17 cellular contexts compared by ENCODE assay signal in the genomic region with DNA sequence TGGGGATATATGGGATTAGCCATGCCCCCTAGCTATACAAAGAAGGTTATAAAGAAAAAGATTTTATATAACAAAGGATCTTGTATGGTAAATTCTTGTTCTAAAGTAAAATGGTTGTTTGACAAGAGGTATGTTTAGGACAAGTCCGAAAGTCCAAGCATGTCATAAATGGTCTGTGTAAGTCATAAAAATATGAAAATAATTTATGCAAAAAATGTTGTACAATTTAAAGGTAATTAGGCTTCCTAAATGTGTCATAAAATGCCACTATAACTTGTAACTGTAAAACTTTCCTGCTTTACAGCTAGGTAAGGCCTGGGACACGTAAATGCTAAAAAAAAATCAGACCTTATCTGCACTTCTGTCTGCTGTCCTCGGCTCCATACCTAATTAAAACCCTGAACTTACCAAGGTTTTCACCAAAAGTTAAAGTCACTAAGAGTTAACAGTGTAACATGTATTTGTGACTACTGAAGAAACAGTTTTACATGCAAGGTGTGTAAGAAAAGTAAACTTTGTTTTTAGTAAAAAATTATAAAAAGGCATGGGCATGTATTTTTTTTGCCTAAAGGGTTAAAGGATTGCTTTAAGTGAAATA.
DNase-seq lines count a peak whose midpoint lies in the region.
"Had no signal": no experiment of that assay in that cellular context is flagged by ENCODE, and none has a peak within 500 bp of the region (broad histone marks: within the 10 kb centered on the region; RNA-seq: fewer than 3 reads in every experiment).

No MANE protein-coding gene starts in this region.

- H3K9me3 ChIP-seq in SJCRH30 (replicated peaks): peaks cover 30% of the 10 kb centered on the region

- H3K27ac Mint-ChIP-seq in activated CD4-positive, alpha-beta memory T cell treated with anti-CD3 and anti-CD28 coated beads, Interleukin-2, amount 10 ng/mL, durations not matched to agents 7 days and 5 days: no peak overlapping the region
- H3K27ac Mint-ChIP-seq: CD8-positive, alpha-beta memory T cell; dendritic cell treated with granulocyte-macrophage colony-stimulating factor and Interleukin-4, amounts not matched to agents 40 ng/mL and 50 ng/mL, for 4 days had no signal

- no peak overlapping the region for H3K27ac ChIP-seq in SJCRH30
- H3K27ac ChIP-seq: pancreas, suprapubic skin had no signal

- POLR2A ChIA-PET in activated CD4-positive, alpha-beta memory T cell treated with anti-CD3 and anti-CD28 coated beads, Interleukin-2, amount 10 ng/mL, durations not matched to agents 7 days and 5 days (lab: Charles Lee): no interaction called here

- DNase-seq in DMS153 treated with DMSO at 0.1 percent for 48 hours (lab: John Stamatoyannopoulos, UW; ENCODE audit: unreplicated experiment): peak; percentile 1
- DNase-seq in DMS153 (lab: John Stamatoyannopoulos, UW): no peak
- DNase-seq in HS-5 (ENCODE audit: low read depth): peak; percentile 16
- DNase-seq in SJCRH30: peak; percentile 24 to 46
- peak; percentile 6 for DNase-seq in foreskin melanocyte
- DNase-seq in activated CD4-positive, alpha-beta memory T cell treated with anti-CD3 and anti-CD28 coated beads, Interleukin-2, amount 10 ng/mL, durations not matched to agents 7 days and 5 days: no peak
- no peak for DNase-seq in hippocampal formation (lab: John Stamatoyannopoulos, UW)
- no peak for DNase-seq in stimulated activated CD4-positive, alpha-beta T cell treated with anti-CD3 and anti-CD28 coated beads, Interleukin-4, amount 100 ng/mL, for 24 hours
- DNase-seq: 8988T; activated CD4-positive, CD25-positive, alpha-beta regulatory T cell treated with anti-CD3 and anti-CD28 coated beads, Interleukin-2, amount 50 U/mL, for 72 hours; activated T-cell treated with anti-CD3 and anti-CD28 coated beads, Interleukin-2, amount 50 U/mL, for 1 hour; CD8-positive, alpha-beta memory T cell; NCI-H146; pancreas; stimulated activated CD4-positive, alpha-beta T cell treated with anti-CD3 and anti-CD28 coated beads, Interleukin-12 subunit alpha, Interleukin-12 subunit beta, amount 100 ng/mL, for 4 hours had no signal

- H3K27me3 Mint-ChIP-seq in activated CD4-positive, alpha-beta memory T cell treated with anti-CD3 and anti-CD28 coated beads, Interleukin-2, amount 10 ng/mL, durations not matched to agents 7 days and 5 days: no peaks in the 10 kb centered on the region
- H3K27me3 Mint-ChIP-seq: CD8-positive, alpha-beta memory T cell; dendritic cell treated with granulocyte-macrophage colony-stimulating factor and Interleukin-4, amounts not matched to agents 40 ng/mL and 50 ng/mL, for 4 days had no signal

- H3K27me3 ChIP-seq in SJCRH30: no peaks in the 10 kb centered on the region
- H3K27me3 ChIP-seq: pancreas, suprapubic skin had no signal

- no peak overlapping the region for H3K4me3 ChIP-seq in SJCRH30
- H3K4me3 ChIP-seq: pancreas, suprapubic skin had no signal

- peaks cover 41% of the 10 kb centered on the region for H3K36me3 Mint-ChIP-seq in activated CD4-positive, alpha-beta memory T cell treated with anti-CD3 and anti-CD28 coated beads, Interleukin-2, amount 10 ng/mL, durations not matched to agents 7 days and 5 days (ENCODE audit: low read depth)

- H3K4me1 ChIP-seq in SJCRH30: no peaks in the 10 kb centered on the region
- H3K4me1 ChIP-seq: suprapubic skin had no signal

- no peak overlapping the region for H3K4me3 Mint-ChIP-seq in activated CD4-positive, alpha-beta memory T cell treated with anti-CD3 and anti-CD28 coated beads, Interleukin-2, amount 10 ng/mL, durations not matched to agents 7 days and 5 days
- H3K4me3 Mint-ChIP-seq: CD8-positive, alpha-beta memory T cell; dendritic cell treated with granulocyte-macrophage colony-stimulating factor and Interleukin-4, amounts not matched to agents 40 ng/mL and 50 ng/mL, for 4 days had no signal

- H3K36me3 ChIP-seq in SJCRH30: no peaks in the 10 kb centered on the region
- H3K36me3 ChIP-seq: pancreas, suprapubic skin had no signal

- CTCF ChIA-PET in activated CD4-positive, alpha-beta memory T cell treated with anti-CD3 and anti-CD28 coated beads, Interleukin-2, amount 10 ng/mL, durations not matched to agents 7 days and 5 days (lab: Charles Lee): no interaction called here

- H3K4me1 Mint-ChIP-seq in activated CD4-positive, alpha-beta memory T cell treated with anti-CD3 and anti-CD28 coated beads, Interleukin-2, amount 10 ng/mL, durations not matched to agents 7 days and 5 days: no peaks in the 10 kb centered on the region
- H3K4me1 Mint-ChIP-seq: CD8-positive, alpha-beta memory T cell had no signal

- H3K9me3 Mint-ChIP-seq in activated CD4-positive, alpha-beta memory T cell treated with anti-CD3 and anti-CD28 coated beads, Interleukin-2, amount 10 ng/mL, durations not matched to agents 7 days and 5 days: peaks cover 50% of the 10 kb centered on the region

Comparison
In these comparisons a context has a peak if more than half of its experiments do, and no peak if none do; other contexts are left out.
1. DNase-seq: peak in DMS153 treated with DMSO at 0.1 percent for 48 hours (single experiment), HS-5 (single experiment), SJCRH30 (2 of 2) and foreskin melanocyte (single experiment); none in DMS153 (single experiment), activated CD4-positive, alpha-beta memory T cell treated with anti-CD3 and anti-CD28 coated beads, Interleukin-2, amount 10 ng/mL, durations not matched to agents 7 days and 5 days (single experiment), hippocampal formation (0 of 2) and stimulated activated CD4-positive, alpha-beta T cell treated with anti-CD3 and anti-CD28 coated beads, Interleukin-4, amount 100 ng/mL, for 24 hours (single experiment).